Comparison of ENCODE assay signal across 15 cellular contexts in genomic region chr9:70160672-70161413, GRCh38.
DNase-seq lines count a peak whose midpoint lies in the region; ATAC-seq and TF ChIP-seq lines count a peak whose summit lies in the region.
"Had no signal": no experiment of that assay in that cellular context is flagged by ENCODE, and none has a peak within 500 bp of the region (broad histone marks: within the 10 kb centered on the region; RNA-seq: fewer than 3 reads in every experiment).

No MANE protein-coding gene starts in this region.

- DNase-seq in amniotic epithelial cell (ENCODE audit: low read depth) (peak; percentile 11), heart left ventricle (no peak), uterus (no peak), 8988T (no peak), NCI-H1092 treated with DMSO at 0.1 percent for 48 hours (lab: John Stamatoyannopoulos, UW) (no peak), amygdala (lab: John Stamatoyannopoulos, UW) (no peak)
- DNase-seq: activated naive CD8-positive, alpha-beta T cell treated with anti-CD3 and anti-CD28 coated beads, Interleukin-2, amount 50 U/mL, for 24 hours; GDM1; NCI-H187; NCI-H446 treated with DMSO at 0.1 percent for 48 hours; SHP77 treated with DMSO at 0.1 percent for 48 hours had no signal

- H3K4me1 Mint-ChIP-seq in nephron = peaks cover 65% of the 10 kb centered on the region
- H3K4me1 Mint-ChIP-seq: activated naive CD8-positive, alpha-beta T cell treated with anti-CD3 and anti-CD28 coated beads, Interleukin-2, amount 50 U/mL, for 24 hours; B cell had no signal

- WGBS in heart left ventricle, 4 donors = 48 to 57% (median 52%) methylated on average over 7 of the region's 7 CpGs

- H3K4me3 Mint-ChIP-seq in nephron = peak overlapping the region in 1 of 3 experiments; percentile 4
- H3K4me3 Mint-ChIP-seq: activated naive CD8-positive, alpha-beta T cell treated with anti-CD3 and anti-CD28 coated beads, Interleukin-2, amount 50 U/mL, for 24 hours; activated T-helper 1 cell treated with anti-CD3 and anti-CD28 coated beads, Interleukin-12 subunit alpha, Interleukin-12 subunit beta, Interleukin-2, Interleukin-4 antibody, amounts not matched to agents 30 ng/mL and 10 ng/mL and 1 ng/mL, durations not matched to agents 14 hours and 24 hours and 36 hours; B cell had no signal

- no peaks in the 10 kb centered on the region for H3K27me3 Mint-ChIP-seq in nephron (ENCODE audit: low read depth)
- H3K27me3 Mint-ChIP-seq: activated naive CD8-positive, alpha-beta T cell treated with anti-CD3 and anti-CD28 coated beads, Interleukin-2, amount 50 U/mL, for 24 hours had no signal

- H3K9me3 ChIP-seq in heart left ventricle (no peaks in the 10 kb centered on the region), uterus (no peaks in the 10 kb centered on the region)

- H3K27me3 ChIP-seq in heart left ventricle = no peaks in the 10 kb centered on the region
- H3K27me3 ChIP-seq in uterus = no peaks in the 10 kb centered on the region

- intact Hi-C loops in heart left ventricle (cut with DNase I) (loop anchor here in 1 of 10 donors (10.0 kb wide), 1 partner anchor 56 kb away; no protein-coding TSS in a partner anchor), uterus (cut with DNase I; ENCODE audit: low total_unique reads) (no loop called here)

- H3K27ac Mint-ChIP-seq in nephron = peak overlapping the region in 2 of 3 experiments; percentile 17 to 94
- H3K27ac Mint-ChIP-seq: activated naive CD8-positive, alpha-beta T cell treated with anti-CD3 and anti-CD28 coated beads, Interleukin-2, amount 50 U/mL, for 24 hours; activated T-helper 1 cell treated with anti-CD3 and anti-CD28 coated beads, Interleukin-12 subunit alpha, Interleukin-12 subunit beta, Interleukin-2, Interleukin-4 antibody, amounts not matched to agents 30 ng/mL and 10 ng/mL and 1 ng/mL, durations not matched to agents 14 hours and 24 hours and 36 hours; B cell had no signal

- no peak for TF ChIP-seq CTCF in heart left ventricle (IDR thresholded peaks at IDR 0.05)
- TF ChIP-seq CTCF in nephron (IDR thresholded peaks at IDR 0.05; ENCODE audit: unreplicated experiment in 3 of 3) = no peak
- no peak for TF ChIP-seq CTCF in uterus (IDR thresholded peaks at IDR 0.05)

- H3K9me3 Mint-ChIP-seq in nephron = no peaks in the 10 kb centered on the region
- H3K9me3 Mint-ChIP-seq: activated naive CD8-positive, alpha-beta T cell treated with anti-CD3 and anti-CD28 coated beads, Interleukin-2, amount 50 U/mL, for 24 hours; activated T-helper 1 cell treated with anti-CD3 and anti-CD28 coated beads, Interleukin-12 subunit alpha, Interleukin-12 subunit beta, Interleukin-2, Interleukin-4 antibody, amounts not matched to agents 30 ng/mL and 10 ng/mL and 1 ng/mL, durations not matched to agents 14 hours and 24 hours and 36 hours had no signal

- H3K4me3 ChIP-seq in heart left ventricle = no peak overlapping the region
- H3K4me3 ChIP-seq in uterus = no peak overlapping the region

- ATAC-seq in heart left ventricle = peak in 2 of 4 donors; percentile 48 to 65
- ATAC-seq: activated naive CD8-positive, alpha-beta T cell treated with anti-CD3 and anti-CD28 coated beads, Interleukin-2, amount 50 U/mL, for 24 hours; HepG2 had no signal

- TF ChIP-seq POLR2A in heart left ventricle (IDR thresholded peaks at IDR 0.05) = no peak
- TF ChIP-seq POLR2A in uterus (IDR thresholded peaks at IDR 0.05) = no peak

- no peaks in the 10 kb centered on the region for H3K36me3 Mint-ChIP-seq in nephron (ENCODE audit: low read depth)

- peaks cover 0 to 5% (median 0%) of the 10 kb centered on the region in 9 donors for H3K36me3 ChIP-seq in heart left ventricle
- H3K36me3 ChIP-seq in uterus = no peaks in the 10 kb centered on the region

- H3K4me1 ChIP-seq in heart left ventricle (peaks cover 0 to 26% (median 5%) of the 10 kb centered on the region in 12 donors), uterus (peaks cover 0 to 10% of the 10 kb centered on the region in 2 donors)

- H3K27ac ChIP-seq in heart left ventricle (peak overlapping the region in 11 of 12 donors; percentile 2 to 71 (median 9)), uterus (peak overlapping the region; percentile 60 to 80)
